1 cellular context compared by ENCODE assay signal in genomic region chr19:45770192-45771101, GRCh38.
A peak's percentile ranks its signal among the peaks of the same experiment; 100 is the strongest.
TF ChIP-seq lines count a peak whose summit lies in the region.

No MANE protein-coding gene starts in this region.

TF ChIP-seq in GM23338, 12 proteins besides CTCF, POLR2A, EP300 and RAD21 (continued from another document):
- TF ChIP-seq, protein P1, sequence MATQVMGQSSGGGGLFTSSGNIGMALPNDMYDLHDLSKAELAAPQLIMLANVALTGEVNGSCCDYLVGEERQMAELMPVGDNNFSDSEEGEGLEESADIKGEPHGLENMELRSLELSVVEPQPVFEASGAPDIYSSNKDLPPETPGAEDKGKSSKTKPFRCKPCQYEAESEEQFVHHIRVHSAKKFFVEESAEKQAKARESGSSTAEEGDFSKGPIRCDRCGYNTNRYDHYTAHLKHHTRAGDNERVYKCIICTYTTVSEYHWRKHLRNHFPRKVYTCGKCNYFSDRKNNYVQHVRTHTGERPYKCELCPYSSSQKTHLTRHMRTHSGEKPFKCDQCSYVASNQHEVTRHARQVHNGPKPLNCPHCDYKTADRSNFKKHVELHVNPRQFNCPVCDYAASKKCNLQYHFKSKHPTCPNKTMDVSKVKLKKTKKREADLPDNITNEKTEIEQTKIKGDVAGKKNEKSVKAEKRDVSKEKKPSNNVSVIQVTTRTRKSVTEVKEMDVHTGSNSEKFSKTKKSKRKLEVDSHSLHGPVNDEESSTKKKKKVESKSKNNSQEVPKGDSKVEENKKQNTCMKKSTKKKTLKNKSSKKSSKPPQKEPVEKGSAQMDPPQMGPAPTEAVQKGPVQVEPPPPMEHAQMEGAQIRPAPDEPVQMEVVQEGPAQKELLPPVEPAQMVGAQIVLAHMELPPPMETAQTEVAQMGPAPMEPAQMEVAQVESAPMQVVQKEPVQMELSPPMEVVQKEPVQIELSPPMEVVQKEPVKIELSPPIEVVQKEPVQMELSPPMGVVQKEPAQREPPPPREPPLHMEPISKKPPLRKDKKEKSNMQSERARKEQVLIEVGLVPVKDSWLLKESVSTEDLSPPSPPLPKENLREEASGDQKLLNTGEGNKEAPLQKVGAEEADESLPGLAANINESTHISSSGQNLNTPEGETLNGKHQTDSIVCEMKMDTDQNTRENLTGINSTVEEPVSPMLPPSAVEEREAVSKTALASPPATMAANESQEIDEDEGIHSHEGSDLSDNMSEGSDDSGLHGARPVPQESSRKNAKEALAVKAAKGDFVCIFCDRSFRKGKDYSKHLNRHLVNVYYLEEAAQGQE (IDR thresholded peaks at IDR 0.05; ENCODE audit: unreplicated experiment) = no peak
- TF ChIP-seq CREB1 (CRISPR knock-in tag; IDR thresholded peaks at IDR 0.05; ENCODE audit: low read depth) (0 out of 2 replicates have a peak, but pooled peaks have one; percentile 57), EZH2 (IDR thresholded peaks at IDR 0.05; ENCODE audit: low read depth, unreplicated experiment) (no peak), ZNF331 (CRISPR knock-in tag; IDR thresholded peaks at IDR 0.05; ENCODE audit: low read depth) (no peak)
- TF ChIP-seq, protein P2, sequence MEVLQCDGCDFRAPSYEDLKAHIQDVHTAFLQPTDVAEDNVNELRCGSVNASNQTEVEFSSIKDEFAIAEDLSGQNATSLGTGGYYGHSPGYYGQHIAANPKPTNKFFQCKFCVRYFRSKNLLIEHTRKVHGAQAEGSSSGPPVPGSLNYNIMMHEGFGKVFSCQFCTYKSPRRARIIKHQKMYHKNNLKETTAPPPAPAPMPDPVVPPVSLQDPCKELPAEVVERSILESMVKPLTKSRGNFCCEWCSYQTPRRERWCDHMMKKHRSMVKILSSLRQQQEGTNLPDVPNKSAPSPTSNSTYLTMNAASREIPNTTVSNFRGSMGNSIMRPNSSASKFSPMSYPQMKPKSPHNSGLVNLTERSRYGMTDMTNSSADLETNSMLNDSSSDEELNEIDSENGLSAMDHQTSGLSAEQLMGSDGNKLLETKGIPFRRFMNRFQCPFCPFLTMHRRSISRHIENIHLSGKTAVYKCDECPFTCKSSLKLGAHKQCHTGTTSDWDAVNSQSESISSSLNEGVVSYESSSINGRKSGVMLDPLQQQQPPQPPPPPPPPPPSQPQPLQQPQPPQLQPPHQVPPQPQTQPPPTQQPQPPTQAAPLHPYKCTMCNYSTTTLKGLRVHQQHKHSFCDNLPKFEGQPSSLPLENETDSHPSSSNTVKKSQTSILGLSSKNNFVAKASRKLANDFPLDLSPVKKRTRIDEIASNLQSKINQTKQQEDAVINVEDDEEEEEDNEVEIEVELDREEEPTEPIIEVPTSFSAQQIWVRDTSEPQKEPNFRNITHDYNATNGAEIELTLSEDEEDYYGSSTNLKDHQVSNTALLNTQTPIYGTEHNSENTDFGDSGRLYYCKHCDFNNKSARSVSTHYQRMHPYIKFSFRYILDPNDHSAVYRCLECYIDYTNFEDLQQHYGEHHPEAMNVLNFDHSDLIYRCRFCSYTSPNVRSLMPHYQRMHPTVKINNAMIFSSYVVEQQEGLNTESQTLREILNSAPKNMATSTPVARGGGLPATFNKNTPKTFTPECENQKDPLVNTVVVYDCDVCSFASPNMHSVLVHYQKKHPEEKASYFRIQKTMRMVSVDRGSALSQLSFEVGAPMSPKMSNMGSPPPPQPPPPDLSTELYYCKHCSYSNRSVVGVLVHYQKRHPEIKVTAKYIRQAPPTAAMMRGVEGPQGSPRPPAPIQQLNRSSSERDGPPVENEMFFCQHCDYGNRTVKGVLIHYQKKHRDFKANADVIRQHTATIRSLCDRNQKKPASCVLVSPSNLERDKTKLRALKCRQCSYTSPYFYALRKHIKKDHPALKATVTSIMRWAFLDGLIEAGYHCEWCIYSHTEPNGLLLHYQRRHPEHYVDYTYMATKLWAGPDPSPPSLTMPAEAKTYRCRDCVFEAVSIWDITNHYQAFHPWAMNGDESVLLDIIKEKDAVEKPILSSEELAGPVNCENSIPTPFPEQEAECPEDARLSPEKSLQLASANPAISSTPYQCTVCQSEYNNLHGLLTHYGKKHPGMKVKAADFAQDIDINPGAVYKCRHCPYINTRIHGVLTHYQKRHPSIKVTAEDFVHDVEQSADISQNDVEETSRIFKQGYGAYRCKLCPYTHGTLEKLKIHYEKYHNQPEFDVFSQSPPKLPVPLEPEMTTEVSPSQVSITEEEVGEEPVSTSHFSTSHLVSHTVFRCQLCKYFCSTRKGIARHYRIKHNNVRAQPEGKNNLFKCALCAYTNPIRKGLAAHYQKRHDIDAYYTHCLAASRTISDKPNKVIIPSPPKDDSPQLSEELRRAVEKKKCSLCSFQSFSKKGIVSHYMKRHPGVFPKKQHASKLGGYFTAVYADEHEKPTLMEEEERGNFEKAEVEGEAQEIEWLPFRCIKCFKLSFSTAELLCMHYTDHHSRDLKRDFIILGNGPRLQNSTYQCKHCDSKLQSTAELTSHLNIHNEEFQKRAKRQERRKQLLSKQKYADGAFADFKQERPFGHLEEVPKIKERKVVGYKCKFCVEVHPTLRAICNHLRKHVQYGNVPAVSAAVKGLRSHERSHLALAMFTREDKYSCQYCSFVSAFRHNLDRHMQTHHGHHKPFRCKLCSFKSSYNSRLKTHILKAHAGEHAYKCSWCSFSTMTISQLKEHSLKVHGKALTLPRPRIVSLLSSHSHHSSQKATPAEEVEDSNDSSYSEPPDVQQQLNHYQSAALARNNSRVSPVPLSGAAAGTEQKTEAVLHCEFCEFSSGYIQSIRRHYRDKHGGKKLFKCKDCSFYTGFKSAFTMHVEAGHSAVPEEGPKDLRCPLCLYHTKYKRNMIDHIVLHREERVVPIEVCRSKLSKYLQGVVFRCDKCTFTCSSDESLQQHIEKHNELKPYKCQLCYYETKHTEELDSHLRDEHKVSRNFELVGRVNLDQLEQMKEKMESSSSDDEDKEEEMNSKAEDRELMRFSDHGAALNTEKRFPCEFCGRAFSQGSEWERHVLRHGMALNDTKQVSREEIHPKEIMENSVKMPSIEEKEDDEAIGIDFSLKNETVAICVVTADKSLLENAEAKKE (CRISPR knock-in tag; IDR thresholded peaks at IDR 0.05) = no peak
